8 cellular contexts compared by ENCODE assay signal in genomic region chr17:55735784-55736405, GRCh38. TPM values are rescaled to one million over a fixed set of nuclear protein-coding genes. Genes with fewer than 3 reads are reported as not detected.
DNase-seq lines count a peak whose midpoint lies in the region; ATAC-seq lines count a peak whose summit lies in the region.

No MANE protein-coding gene starts in this region.

- no peak overlapping the region for H3K4me3 Mint-ChIP-seq in activated CD8-positive, alpha-beta T cell treated with anti-CD3 and anti-CD28 coated beads, Interleukin-2, amount 10 ng/mL, durations not matched to agents 7 days and 5 days

- H3K4me1 Mint-ChIP-seq in activated CD8-positive, alpha-beta T cell treated with anti-CD3 and anti-CD28 coated beads, Interleukin-2, amount 10 ng/mL, durations not matched to agents 7 days and 5 days (ENCODE audit: low read depth) = peaks cover 4% of the 10 kb centered on the region

- peaks cover 13% of the 10 kb centered on the region for H3K27me3 Mint-ChIP-seq in activated CD8-positive, alpha-beta T cell treated with anti-CD3 and anti-CD28 coated beads, Interleukin-2, amount 10 ng/mL, durations not matched to agents 7 days and 5 days (ENCODE audit: low read depth)

- CTCF ChIA-PET in activated CD8-positive, alpha-beta T cell treated with anti-CD3 and anti-CD28 coated beads, Interleukin-2, amount 10 ng/mL, durations not matched to agents 7 days and 5 days (lab: Charles Lee) = interaction anchor here (0.6 to 3.9 kb wide), 14 partner anchors 9 to 382 kb away, joined by 3 to 38 read pairs (median 4); partner anchors contain the start of genes PCTP and TMEM100

- H3K27ac Mint-ChIP-seq in activated CD8-positive, alpha-beta T cell treated with anti-CD3 and anti-CD28 coated beads, Interleukin-2, amount 10 ng/mL, durations not matched to agents 7 days and 5 days = no peak overlapping the region

- ATAC-seq in activated CD8-positive, alpha-beta T cell treated with anti-CD3 and anti-CD28 coated beads, Interleukin-2, amount 10 ng/mL, durations not matched to agents 7 days and 5 days = peak; percentile 49

- H3K36me3 Mint-ChIP-seq in activated CD8-positive, alpha-beta T cell treated with anti-CD3 and anti-CD28 coated beads, Interleukin-2, amount 10 ng/mL, durations not matched to agents 7 days and 5 days (ENCODE audit: low read depth) = no peaks in the 10 kb centered on the region

- H3K9me3 Mint-ChIP-seq in activated CD8-positive, alpha-beta T cell treated with anti-CD3 and anti-CD28 coated beads, Interleukin-2, amount 10 ng/mL, durations not matched to agents 7 days and 5 days (ENCODE audit: insufficient read depth) = no peaks in the 10 kb centered on the region

- POLR2A ChIA-PET in activated CD8-positive, alpha-beta T cell treated with anti-CD3 and anti-CD28 coated beads, Interleukin-2, amount 10 ng/mL, durations not matched to agents 7 days and 5 days (lab: Charles Lee) = no interaction called here

- peak; percentile 64 for DNase-seq in activated effector memory CD4-positive, alpha-beta T cell treated with anti-CD3 and anti-CD28 coated beads, Interleukin-2, amount 50 U/mL, for 16 hours
- no peak for DNase-seq in activated effector memory CD4-positive, alpha-beta T cell treated with Interleukin-2 at 50 U/mL for 16 hours
- DNase-seq in MV-4-11 (lab: John Stamatoyannopoulos, UW) (peak; percentile 56), glomerular visceral epithelial cell (ENCODE audit: extremely low spot score) (peak; percentile 37), HK-2 (ENCODE audit: unreplicated experiment) (no peak), NCI-H524 treated with DMSO at 0.1 percent for 48 hours (lab: John Stamatoyannopoulos, UW) (no peak)
- peak; percentile 61 for DNase-seq in activated CD8-positive, alpha-beta T cell treated with anti-CD3 and anti-CD28 coated beads, Interleukin-2, amount 10 ng/mL, durations not matched to agents 7 days and 5 days
- DNase-seq in stimulated activated CD8-positive, alpha-beta memory T cell treated with anti-CD3 and anti-CD28 coated beads, Interleukin-4, amount 100 ng/mL, for 48 hours = peak; percentile 48

RNA-seq across cellular contexts. Expression of gene TMEM100, which starts 13.2 kb away (rescaled TPM):
- total RNA-seq in activated CD8-positive, alpha-beta T cell treated with anti-CD3 and anti-CD28 coated beads, Interleukin-2, amount 10 ng/mL, durations not matched to agents 7 days and 5 days = not detected

RNA-seq across cellular contexts. Expression of gene PCTP, which starts 15.0 kb away (rescaled TPM):
- total RNA-seq in activated CD8-positive, alpha-beta T cell treated with anti-CD3 and anti-CD28 coated beads, Interleukin-2, amount 10 ng/mL, durations not matched to agents 7 days and 5 days = 1 to 10 TPM; 7.7 to 8.2 TPM

Comparison
In these comparisons a context has a peak if more than half of its experiments do, and no peak if none do; other contexts are left out.
1. DNase-seq: peak in activated effector memory CD4-positive, alpha-beta T cell treated with anti-CD3 and anti-CD28 coated beads, Interleukin-2, amount 50 U/mL, for 16 hours (single experiment), MV-4-11 (single experiment), activated CD8-positive, alpha-beta T cell treated with anti-CD3 and anti-CD28 coated beads, Interleukin-2, amount 10 ng/mL, durations not matched to agents 7 days and 5 days (single experiment), glomerular visceral epithelial cell (single experiment) and stimulated activated CD8-positive, alpha-beta memory T cell treated with anti-CD3 and anti-CD28 coated beads, Interleukin-4, amount 100 ng/mL, for 48 hours (single experiment); none in activated effector memory CD4-positive, alpha-beta T cell treated with Interleukin-2 at 50 U/mL for 16 hours (single experiment), HK-2 (single experiment) and NCI-H524 treated with DMSO at 0.1 percent for 48 hours (single experiment).